15 cellular contexts compared by ENCODE assay signal in genomic region chr10:88500656-88501055, GRCh38.
"Had no signal": no experiment of that assay in that cellular context is flagged by ENCODE, and none has a peak within 500 bp of the region (broad histone marks: within the 10 kb centered on the region; RNA-seq: fewer than 3 reads in every experiment).

No MANE protein-coding gene starts in this region.

- H3K4me3 ChIP-seq: gastrocnemius medialis, heart right ventricle, left lung had no signal

- H3K27ac ChIP-seq: gastrocnemius medialis, heart right ventricle, left lung had no signal

- DNase-seq: activated CD4-positive, alpha-beta memory T cell treated with anti-CD3 and anti-CD28 coated beads, Interleukin-2, amount 10 ng/mL, durations not matched to agents 7 days and 5 days; activated CD8-positive, alpha-beta memory T cell treated with anti-CD3 and anti-CD28 coated beads, Interleukin-2, amount 50 U/mL, for 4 hours; activated naive CD4-positive, alpha-beta T cell; dermis blood vessel endothelial cell; gastrocnemius medialis; heart right ventricle; islet precursor cell; left lung; nucleus accumbens; right cardiac atrium; stimulated activated CD4-positive, alpha-beta T cell treated with anti-CD3 and anti-CD28 coated beads, Interleukin-2, amount 100 ng/mL, for 24 hours; stimulated activated naive B cell treated with anti-CD40 and anti-IgM and Interleukin-4, amounts not matched to agents 10 μg/mL and 1 μg/mL and 100 μg/mL, for 72 hours; substantia nigra; SW 1271 had no signal

- ATAC-seq: gastrocnemius medialis; heart right ventricle; natural killer cell treated with Interleukin-12 subunit alpha and Interleukin-12 subunit beta and Interleukin-15 and Interleukin-18, amount 100 ng/mL, for 72 hours; right cardiac atrium; stimulated activated naive B cell treated with anti-CD40 and anti-IgM and Interleukin-4, amounts not matched to agents 10 μg/mL and 1 μg/mL and 100 μg/mL, for 72 hours had no signal
